ENCODE assay signal across 21 cellular contexts in genomic region chr1:205993068-205993467, GRCh38. TPM values are rescaled to one million over a fixed set of nuclear protein-coding genes. Genes with fewer than 3 reads are reported as not detected.
A peak's percentile ranks its signal among the peaks of the same experiment; 100 is the strongest.
DNase-seq lines count a peak whose midpoint lies in the region; ATAC-seq and TF ChIP-seq lines count a peak whose summit lies in the region.
"Had no signal": no experiment of that assay in that cellular context is flagged by ENCODE, and none has a peak within 500 bp of the region (broad histone marks: within the 10 kb centered on the region; RNA-seq: fewer than 3 reads in every experiment).

No MANE protein-coding gene starts in this region.

- intact Hi-C loops in sciatic nerve (cut with DNase I): no loop called here

- no peaks in the 10 kb centered on the region for H3K9me3 Mint-ChIP-seq in activated CD8-positive, alpha-beta memory T cell treated with anti-CD3 and anti-CD28 coated beads, Interleukin-2, amount 10 ng/mL, durations not matched to agents 7 days and 5 days (ENCODE audit: low read depth)
- no peaks in the 10 kb centered on the region for H3K9me3 Mint-ChIP-seq in immature natural killer cell
- H3K9me3 Mint-ChIP-seq: CD4-positive, alpha-beta memory T cell; H9 had no signal

- H3K36me3 Mint-ChIP-seq in activated CD8-positive, alpha-beta memory T cell treated with anti-CD3 and anti-CD28 coated beads, Interleukin-2, amount 10 ng/mL, durations not matched to agents 7 days and 5 days: no peaks in the 10 kb centered on the region
- H3K36me3 Mint-ChIP-seq in immature natural killer cell: no peaks in the 10 kb centered on the region
- H3K36me3 Mint-ChIP-seq: CD4-positive, alpha-beta memory T cell had no signal

- TF ChIP-seq CTCF in WERI-Rb-1 (IDR thresholded peaks at IDR 0.05; ENCODE audit: low read depth, low read length): no peak

- CTCF ChIA-PET in activated CD8-positive, alpha-beta memory T cell treated with anti-CD3 and anti-CD28 coated beads, Interleukin-2, amount 10 ng/mL, durations not matched to agents 7 days and 5 days (lab: Charles Lee): interaction anchor here (0.8 to 2.9 kb wide), 6 partner anchors 15 to 201 kb away, joined by 3 to 10 read pairs (median 3); no protein-coding TSS in a partner anchor

- H3K36me3 ChIP-seq in WERI-Rb-1: no peaks in the 10 kb centered on the region
- H3K36me3 ChIP-seq: BLaER1 had no signal

- H3K9me3 ChIP-seq in WERI-Rb-1 (ENCODE audit: severe bottlenecking): no peaks in the 10 kb centered on the region
- H3K9me3 ChIP-seq: A549 had no signal

- no peak overlapping the region for H3K27ac Mint-ChIP-seq in activated CD8-positive, alpha-beta memory T cell treated with anti-CD3 and anti-CD28 coated beads, Interleukin-2, amount 10 ng/mL, durations not matched to agents 7 days and 5 days
- no peak overlapping the region for H3K27ac Mint-ChIP-seq in immature natural killer cell
- H3K27ac Mint-ChIP-seq: H9 had no signal

- no peak for ATAC-seq in activated CD8-positive, alpha-beta memory T cell treated with anti-CD3 and anti-CD28 coated beads, Interleukin-2, amount 10 ng/mL, durations not matched to agents 7 days and 5 days
- no peak for ATAC-seq in sciatic nerve
- ATAC-seq: A549, HepG2 had no signal

- no peak overlapping the region for H3K4me3 Mint-ChIP-seq in activated CD8-positive, alpha-beta memory T cell treated with anti-CD3 and anti-CD28 coated beads, Interleukin-2, amount 10 ng/mL, durations not matched to agents 7 days and 5 days
- no peak overlapping the region for H3K4me3 Mint-ChIP-seq in immature natural killer cell
- H3K4me3 Mint-ChIP-seq: CD14-positive monocyte; CD4-positive, alpha-beta memory T cell; H9 had no signal

- no peak overlapping the region for H3K27ac ChIP-seq in WERI-Rb-1
- H3K27ac ChIP-seq: 22Rv1, A549, BLaER1 had no signal

- peaks cover 4% of the 10 kb centered on the region for H3K27me3 ChIP-seq in WERI-Rb-1 (ENCODE audit: insufficient read depth, low read depth, severe bottlenecking)
- H3K27me3 ChIP-seq: BLaER1 had no signal

- H3K27me3 Mint-ChIP-seq in activated CD8-positive, alpha-beta memory T cell treated with anti-CD3 and anti-CD28 coated beads, Interleukin-2, amount 10 ng/mL, durations not matched to agents 7 days and 5 days: peaks cover 34% of the 10 kb centered on the region
- H3K27me3 Mint-ChIP-seq in immature natural killer cell (ENCODE audit: low read depth in 3 of 3): peaks cover 0 to 10% (median 3%) of the 10 kb centered on the region in 3 donors

- DNase-seq in activated CD8-positive, alpha-beta memory T cell treated with anti-CD3 and anti-CD28 coated beads for 24 hours: peak; percentile 24
- no peak for DNase-seq in activated CD8-positive, alpha-beta memory T cell treated with anti-CD3 and anti-CD28 coated beads, Interleukin-2, amount 10 ng/mL, durations not matched to agents 7 days and 5 days
- peak; percentile 2 for DNase-seq in WERI-Rb-1
- DNase-seq in mesenteric fat pad (ENCODE audit: low spot score): peak; percentile 28
- peak; percentile 9 for DNase-seq in sciatic nerve (ENCODE audit: low spot score)
- DNase-seq in ACHN: no peak
- no peak for DNase-seq in immature natural killer cell
- no peak for DNase-seq in NCI-H446 (lab: John Stamatoyannopoulos, UW)
- DNase-seq: CD4-positive, alpha-beta memory T cell; DMS153; DMS79; GDM1; H9 had no signal

- H3K4me1 Mint-ChIP-seq in activated CD8-positive, alpha-beta memory T cell treated with anti-CD3 and anti-CD28 coated beads, Interleukin-2, amount 10 ng/mL, durations not matched to agents 7 days and 5 days: no peaks in the 10 kb centered on the region
- H3K4me1 Mint-ChIP-seq in immature natural killer cell: no peaks in the 10 kb centered on the region
- H3K4me1 Mint-ChIP-seq: CD4-positive, alpha-beta memory T cell had no signal

- H3K4me3 ChIP-seq in WERI-Rb-1 (ENCODE audit: low read depth, low read length): no peak overlapping the region
- H3K4me3 ChIP-seq: A549, BLaER1 had no signal

- in situ Hi-C loops in ACHN (cut with HindIII; ENCODE audit: low pct_ligation_motif_present, low pct_unique_long_range_greater_than_20kb, low sequenced_read_pairs): no loop called here

RNA-seq across cellular contexts. Expression of gene RAB7B, which starts 10.1 kb away (rescaled TPM):
- not detected for total RNA-seq in activated CD8-positive, alpha-beta memory T cell treated with anti-CD3 and anti-CD28 coated beads, Interleukin-2, amount 10 ng/mL, durations not matched to agents 7 days and 5 days
- total RNA-seq in mesenteric fat pad: 6.0 TPM
- 5.1 TPM for total RNA-seq in sciatic nerve
- under 1 TPM in 1 of 3 donors, not detected in 2; 0.07 TPM for polyA plus RNA-seq in immature natural killer cell
- total RNA-seq: H1 had no signal
- polyA plus RNA-seq: CD4-positive, alpha-beta memory T cell had no signal

RNA-seq across cellular contexts. Expression of gene CTSE, which starts 30.6 kb away (rescaled TPM):
- total RNA-seq in activated CD8-positive, alpha-beta memory T cell treated with anti-CD3 and anti-CD28 coated beads, Interleukin-2, amount 10 ng/mL, durations not matched to agents 7 days and 5 days: not detected
- total RNA-seq in mesenteric fat pad (0.35 TPM), sciatic nerve (1.1 TPM)
- not detected for polyA plus RNA-seq in immature natural killer cell
- total RNA-seq: CD4-positive, alpha-beta memory T cell; Daoy; H1; H9 had no signal
- polyA plus RNA-seq: A549; AG04450; CD14-positive monocyte; CD4-positive, alpha-beta memory T cell had no signal

RNA-seq across cellular contexts. Expression of gene SLC26A9, which starts 49.8 kb away (rescaled TPM):
- total RNA-seq in activated CD8-positive, alpha-beta memory T cell treated with anti-CD3 and anti-CD28 coated beads, Interleukin-2, amount 10 ng/mL, durations not matched to agents 7 days and 5 days: not detected
- total RNA-seq in mesenteric fat pad (not detected), sciatic nerve (not detected)
- not detected for polyA plus RNA-seq in immature natural killer cell
- total RNA-seq: CD4-positive, alpha-beta memory T cell; Daoy; H1; H9 had no signal
- polyA plus RNA-seq: AG04450; CD14-positive monocyte; CD4-positive, alpha-beta memory T cell; H1 had no signal

RNA-seq across cellular contexts. Expression of gene RHEX, which starts 59.9 kb away (rescaled TPM):
- total RNA-seq in activated CD8-positive, alpha-beta memory T cell treated with anti-CD3 and anti-CD28 coated beads, Interleukin-2, amount 10 ng/mL, durations not matched to agents 7 days and 5 days: not detected
- 2.2 TPM for total RNA-seq in mesenteric fat pad
- total RNA-seq in sciatic nerve: 1.2 TPM
- 1 to 10 TPM in 1 of 3 donors, not detected in 2; 1.0 TPM for polyA plus RNA-seq in immature natural killer cell
- total RNA-seq: Daoy, H1, H9 had no signal
- polyA plus RNA-seq: A549, AG04450, CD14-positive monocyte, H1 had no signal

Comparison
In these comparisons a context has a peak if more than half of its experiments do, and no peak if none do; other contexts are left out.
1. DNase-seq: peak in activated CD8-positive, alpha-beta memory T cell treated with anti-CD3 and anti-CD28 coated beads for 24 hours (single experiment), WERI-Rb-1 (single experiment), mesenteric fat pad (single experiment) and sciatic nerve (single experiment); none in activated CD8-positive, alpha-beta memory T cell treated with anti-CD3 and anti-CD28 coated beads, Interleukin-2, amount 10 ng/mL, durations not matched to agents 7 days and 5 days (single experiment), ACHN (single experiment), immature natural killer cell (0 of 3) and NCI-H446 (0 of 2).